ENCODE assay signal across 2 cellular contexts in genomic region chr13:98493035-98493401, GRCh38.
TF ChIP-seq lines count a peak whose summit lies in the region.

No MANE protein-coding gene starts in this region.

TF ChIP-seq in WTC11, 78 proteins besides CTCF, POLR2A, EP300 and RAD21 (continued from another document):
- no peak for TF ChIP-seq E2F4 (CRISPR knock-in tag; IDR thresholded peaks at IDR 0.05; ENCODE audit: borderline replicate concordance, low read depth)
- TF ChIP-seq CDX4 (CRISPR knock-in tag; IDR thresholded peaks at IDR 0.05; ENCODE audit: borderline replicate concordance): no peak
- TF ChIP-seq MLX (CRISPR knock-in tag; IDR thresholded peaks at IDR 0.05): no peak
- no peak for TF ChIP-seq ZNF416 (CRISPR knock-in tag; IDR thresholded peaks at IDR 0.05)
- TF ChIP-seq ZNF396 (CRISPR knock-in tag; IDR thresholded peaks at IDR 0.05; ENCODE audit: borderline replicate concordance): no peak
- TF ChIP-seq MXD4 (CRISPR knock-in tag; IDR thresholded peaks at IDR 0.05; ENCODE audit: borderline replicate concordance): no peak
- TF ChIP-seq ELF4 (CRISPR knock-in tag; IDR thresholded peaks at IDR 0.05; ENCODE audit: low read depth): no peak
- TF ChIP-seq CREB1 (CRISPR knock-in tag; IDR thresholded peaks at IDR 0.05): no peak
- no peak for TF ChIP-seq AR (CRISPR knock-in tag; IDR thresholded peaks at IDR 0.05)
- TF ChIP-seq ZBTB43 (CRISPR knock-in tag; IDR thresholded peaks at IDR 0.05): no peak
- no peak for TF ChIP-seq FOXJ3 (CRISPR knock-in tag; IDR thresholded peaks at IDR 0.05; ENCODE audit: borderline replicate concordance)
- no peak for TF ChIP-seq IRF1 (CRISPR knock-in tag; IDR thresholded peaks at IDR 0.05)
- no peak for TF ChIP-seq ZSCAN18 (CRISPR knock-in tag; IDR thresholded peaks at IDR 0.05)

TF ChIP-seq in liver, 16 proteins besides CTCF, POLR2A, EP300 and RAD21 (continued from another document):
- TF ChIP-seq REST (IDR thresholded peaks at IDR 0.05): peak; percentile 61
